Comparison of ENCODE assay signal across 8 cellular contexts in genomic region chr22:33210129-33210784, GRCh38.
DNase-seq lines count a peak whose midpoint lies in the region; TF ChIP-seq lines count a peak whose summit lies in the region.

No MANE protein-coding gene starts in this region.

- no peaks in the 10 kb centered on the region for H3K9me3 Mint-ChIP-seq in nephron progenitor cell

- TF ChIP-seq POLR2A in Peyer's patch (IDR thresholded peaks at IDR 0.05) = no peak

- H3K4me3 ChIP-seq in Peyer's patch = no peak overlapping the region

- H3K27me3 ChIP-seq in Peyer's patch = no peaks in the 10 kb centered on the region

- peaks cover 48% of the 10 kb centered on the region for H3K27me3 Mint-ChIP-seq in nephron progenitor cell (ENCODE audit: low read depth, poor library complexity)

- DNase-seq in SIG-M5 treated with dmso at 0.1 percent for 504 hours (lab: John Stamatoyannopoulos, UW; ENCODE audit: unreplicated experiment) = peak; percentile 23
- DNase-seq in SIG-M5 (lab: John Stamatoyannopoulos, UW) = no peak
- peak; percentile 10 for DNase-seq in KG1 (lab: John Stamatoyannopoulos, UW)
- DNase-seq in Peyer's patch = peak in 1 of 3 donors; percentile 56
- DNase-seq in epidermal melanocyte (ENCODE audit: insufficient read length, low spot score) = peak; percentile 28
- peak; percentile 47 for DNase-seq in nephron progenitor cell
- DNase-seq in DMS79 treated with DMSO at 0.1 percent for 48 hours (lab: John Stamatoyannopoulos, UW) = no peak
- no peak for DNase-seq in occipital lobe (lab: John Stamatoyannopoulos, UW)

- H3K4me1 Mint-ChIP-seq in nephron progenitor cell = no peaks in the 10 kb centered on the region

- no peaks in the 10 kb centered on the region for H3K36me3 Mint-ChIP-seq in nephron progenitor cell (ENCODE audit: low read depth)

- TF ChIP-seq CTCF in Peyer's patch (IDR thresholded peaks at IDR 0.05) (peak; percentile 14 to 59 (median 30)), nephron progenitor cell (IDR thresholded peaks at IDR 0.05) (peak; percentile 70)

- H3K27ac Mint-ChIP-seq in nephron progenitor cell = no peak overlapping the region

- H3K9me3 ChIP-seq in Peyer's patch = no peaks in the 10 kb centered on the region

- no peak overlapping the region for H3K4me3 Mint-ChIP-seq in nephron progenitor cell

- no peaks in the 10 kb centered on the region for H3K36me3 ChIP-seq in Peyer's patch

- H3K4me1 ChIP-seq in Peyer's patch = no peaks in the 10 kb centered on the region

- H3K27ac ChIP-seq in Peyer's patch = no peak overlapping the region

Comparison
In these comparisons a context has a peak if more than half of its experiments do, and no peak if none do; other contexts are left out.
1. DNase-seq: peak in SIG-M5 treated with dmso at 0.1 percent for 504 hours (single experiment), KG1 (single experiment), epidermal melanocyte (single experiment) and nephron progenitor cell (single experiment); none in SIG-M5 (single experiment), DMS79 treated with DMSO at 0.1 percent for 48 hours (single experiment) and occipital lobe (single experiment).